In genomic region chrX:15737957-15738685, GRCh38 we compare ENCODE assay signal across 9 cellular contexts. TPM values are rescaled to one million over a fixed set of nuclear protein-coding genes. Genes with fewer than 3 reads are reported as not detected.
A peak's percentile ranks its signal among the peaks of the same experiment; 100 is the strongest.
DNase-seq lines count a peak whose midpoint lies in the region; ATAC-seq, FAIRE-seq and TF ChIP-seq lines count a peak whose summit lies in the region.
"Had no signal": no experiment of that assay in that cellular context is flagged by ENCODE, and none has a peak within 500 bp of the region (broad histone marks: within the 10 kb centered on the region; RNA-seq: fewer than 3 reads in every experiment).

A gene with protein sequence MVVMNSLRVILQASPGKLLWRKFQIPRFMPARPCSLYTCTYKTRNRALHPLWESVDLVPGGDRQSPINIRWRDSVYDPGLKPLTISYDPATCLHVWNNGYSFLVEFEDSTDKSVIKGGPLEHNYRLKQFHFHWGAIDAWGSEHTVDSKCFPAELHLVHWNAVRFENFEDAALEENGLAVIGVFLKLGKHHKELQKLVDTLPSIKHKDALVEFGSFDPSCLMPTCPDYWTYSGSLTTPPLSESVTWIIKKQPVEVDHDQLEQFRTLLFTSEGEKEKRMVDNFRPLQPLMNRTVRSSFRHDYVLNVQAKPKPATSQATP (plus strand): TSS chrX:15738270. CDS start chrX:15750024, 11,754 bp downstream.

- dilution Hi-C loops in endothelial cell of umbilical vein (cut with MboI; ENCODE audit: extremely low pct_ligation_motif_present, low sequenced_read_pairs) = no loop called here

- no peaks in the 10 kb centered on the region for H3K9me3 ChIP-seq in endothelial cell of umbilical vein (replicated peaks; ENCODE audit: control insufficient read depth, insufficient read depth, low read length)
- H3K9me3 ChIP-seq in mononuclear cell (ENCODE audit: low read depth, low read length) = no peaks in the 10 kb centered on the region

- intact Hi-C loops in endothelial cell of umbilical vein (cut with micrococcal nuclease) = no loop called here

- CTCF ChIA-PET in endothelial cell of umbilical vein (lab: Charles Lee) = interaction anchor here (0.5 to 0.9 kb wide), 3 partner anchors 11 to 22 kb away, joined by 3 read pairs; no protein-coding TSS in a partner anchor

- H3K27ac ChIP-seq in endothelial cell of umbilical vein (ENCODE audit: insufficient read depth, low read depth, low read length) = no peak within 1 kb of the TSS

- H3K9ac ChIP-seq in endothelial cell of umbilical vein (replicated peaks; ENCODE audit: extremely low read depth, insufficient read depth, low read length) = no peak within 1 kb of the TSS

- no peak for TF ChIP-seq POLR2A in endothelial cell of umbilical vein (IDR thresholded peaks at IDR 0.05; ENCODE audit: low read depth, low read length)

- H3K79me2 ChIP-seq in endothelial cell of umbilical vein (ENCODE audit: control insufficient read depth, insufficient read depth, low read length) = no peaks in the 10 kb centered on the region

- no peaks in the 10 kb centered on the region for H3K9me1 ChIP-seq in endothelial cell of umbilical vein (replicated peaks; ENCODE audit: control insufficient read depth, extremely low read depth, insufficient read depth, low read length)

- peak in 1 of 2 donors; percentile 3 for TF ChIP-seq CTCF in endothelial cell of umbilical vein (IDR thresholded peaks at IDR 0.05; ENCODE audit: extremely low read depth in 1 of 2, insufficient read depth in 1 of 2, low read depth in 1 of 2, low read length in 2 of 2)

- H3K4me2 ChIP-seq in endothelial cell of umbilical vein (ENCODE audit: insufficient read depth, low read length) = peak within 1 kb of the TSS; percentile 64

- H3K27me3 ChIP-seq in endothelial cell of umbilical vein (ENCODE audit: control insufficient read depth in 2 of 2, insufficient read depth in 2 of 2, low read length in 2 of 2) (no peaks in the 10 kb centered on the region), mononuclear cell (ENCODE audit: insufficient read depth, low read length) (no peaks in the 10 kb centered on the region)

- peak; percentile 96 for FAIRE-seq in endothelial cell of umbilical vein (lab: Jason Lieb, UNC)
- FAIRE-seq: G401.6 had no signal

- H3K36me3 ChIP-seq in endothelial cell of umbilical vein (ENCODE audit: control insufficient read depth in 2 of 2, extremely low read depth in 1 of 2, insufficient read depth in 2 of 2, low read length in 2 of 2) = no peaks in the 10 kb centered on the region

- BruUV-seq in endothelial cell of umbilical vein (replicated peaks; lab: Mats Ljungman, UMichigan) = no TSS peak

- H2AFZ ChIP-seq in endothelial cell of umbilical vein (ENCODE audit: low read depth, low read length) = peak within 1 kb of the TSS; percentile 69

- POLR2A ChIA-PET in endothelial cell of umbilical vein (lab: Charles Lee) = no interaction called here

- peaks cover 4% of the 10 kb centered on the region for H3K4me1 ChIP-seq in endothelial cell of umbilical vein (ENCODE audit: control insufficient read depth, extremely low read depth, insufficient read depth, low read length)
- H3K4me1 ChIP-seq in mononuclear cell (ENCODE audit: insufficient read depth, low read length) = peaks cover 13% of the 10 kb centered on the region

- peak; percentile 94 for ATAC-seq in HG03097 (IDR thresholded peaks at IDR 0.05; ENCODE audit: low FRiP score, unreplicated experiment)

- DNase-seq in SIG-M5 treated with dmso at 0.1 percent for 504 hours (lab: John Stamatoyannopoulos, UW; ENCODE audit: unreplicated experiment) = peak; percentile 66
- DNase-seq in SIG-M5 (lab: John Stamatoyannopoulos, UW) = no peak
- DNase-seq in NCI-H774 (lab: John Stamatoyannopoulos, UW) = peak; percentile 67
- DNase-seq in activated CD8-positive, alpha-beta memory T cell treated with anti-CD3 and anti-CD28 coated beads, Interleukin-2, amount 50 U/mL, for 4 hours = peak; percentile 100
- peak; percentile 94 for DNase-seq in endothelial cell of umbilical vein (ENCODE audit: low read depth, low spot score)
- DNase-seq in stimulated activated CD8-positive, alpha-beta memory T cell treated with anti-CD3 and anti-CD28 coated beads, Interleukin-2, amount 100 ng/mL, for 48 hours (ENCODE audit: low read depth in 2 of 2) = peak; percentile 93

- no peaks in the 10 kb centered on the region for H4K20me1 ChIP-seq in endothelial cell of umbilical vein (replicated peaks; ENCODE audit: control insufficient read depth, extremely low read depth, insufficient read depth, low read length)

- H3K4me3 ChIP-seq in endothelial cell of umbilical vein (replicated peaks in 1 of 3; ENCODE audit: insufficient read depth in 1 of 3, low read depth in 1 of 3, low read length in 3 of 3) = peak within 1 kb of the TSS in 2 of 3 experiments; percentile 53 to 56
- H3K4me3 ChIP-seq in mononuclear cell (ENCODE audit: low read length) = peak within 1 kb of the TSS; percentile 65

TF ChIP-seq in endothelial cell of umbilical vein, 7 proteins besides CTCF, POLR2A, EP300 and RAD21:
- TF ChIP-seq POLR2AphosphoS5 (IDR thresholded peaks at IDR 0.05; ENCODE audit: insufficient read depth, low read depth, low read length) (no peak), MYC (IDR thresholded peaks at IDR 0.05; ENCODE audit: low read depth, low read length) (no peak), FOS (IDR thresholded peaks at IDR 0.05; ENCODE audit: borderline replicate concordance, insufficient read depth, low read length) (no peak), JUN (IDR thresholded peaks at IDR 0.05; ENCODE audit: borderline replicate concordance, insufficient read depth, insufficient read length, low read depth) (no peak), EZH2 (IDR thresholded peaks at IDR 0.05; ENCODE audit: borderline replicate concordance, low read depth, low read length, severe bottlenecking) (no peak), GATA2 (IDR thresholded peaks at IDR 0.05; ENCODE audit: insufficient read depth, insufficient read length, low read depth, low read length) (no peak)
- TF ChIP-seq, protein P1, sequence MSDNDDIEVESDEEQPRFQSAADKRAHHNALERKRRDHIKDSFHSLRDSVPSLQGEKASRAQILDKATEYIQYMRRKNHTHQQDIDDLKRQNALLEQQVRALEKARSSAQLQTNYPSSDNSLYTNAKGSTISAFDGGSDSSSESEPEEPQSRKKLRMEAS (IDR thresholded peaks at IDR 0.05; ENCODE audit: insufficient read depth, insufficient read length) = no peak

RNA-seq across cellular contexts. Expression of the gene that starts here (rescaled TPM):
- 5.0 and 5.6 TPM in 2 replicates for total RNA-seq in endothelial cell of umbilical vein
- 1.8 and 2.3 TPM in 2 replicates for polyA plus RNA-seq in endothelial cell of umbilical vein
- 1.5 and 1.7 TPM in 2 replicates for polyA plus RNA-seq in endothelial cell of umbilical vein (2011; cell fraction: cytosol; rRNA removed)
- polyA plus RNA-seq in endothelial cell of umbilical vein (2011; cell fraction: nucleus; rRNA removed) = 4.8 and 6.0 TPM in 2 replicates
- polyA plus RNA-seq in endothelial cell of umbilical vein (2012) = 2.5 and 3.7 TPM in 2 replicates
- polyA minus RNA-seq in endothelial cell of umbilical vein = 7.1 and 11.7 TPM in 2 replicates
- polyA minus RNA-seq in endothelial cell of umbilical vein (2011; cell fraction: cytosol; rRNA and poly(A)+ RNA removed) = 3.5 TPM
- polyA minus RNA-seq in endothelial cell of umbilical vein (2011; cell fraction: nucleus; rRNA and poly(A)+ RNA removed) = 7.6 and 10.3 TPM in 2 replicates
- total RNA-seq in mononuclear cell = 62.2 TPM
